Comparison of ENCODE assay signal across 1 cellular context in the genomic region with DNA sequence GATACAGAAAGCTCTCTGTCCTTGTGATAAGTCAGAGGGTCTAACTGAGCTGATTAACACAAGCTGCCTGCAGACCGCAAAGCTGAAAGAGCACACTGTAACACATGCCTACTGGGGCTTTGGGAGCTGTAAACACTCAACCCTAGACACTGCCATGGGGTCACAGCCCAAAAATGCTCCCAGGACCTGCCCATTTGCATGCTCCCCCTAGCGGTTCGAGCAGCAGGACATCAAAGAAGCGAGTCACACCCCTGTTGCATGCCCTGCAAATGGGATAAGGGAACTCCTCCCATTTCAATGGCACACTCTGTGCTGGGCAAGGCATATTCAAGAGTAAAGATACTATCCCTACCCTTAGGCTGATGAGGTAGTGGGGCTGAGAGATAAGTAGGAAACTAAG.
TF ChIP-seq lines count a peak whose summit lies in the region.

No MANE protein-coding gene starts in this region.

TF ChIP-seq in SK-N-SH treated with all-trans-retinoic acid at 6 μM for 48 hours, 23 proteins besides CTCF, POLR2A, EP300 and RAD21 (continued from another document):
- no peak for TF ChIP-seq ZFP3 (CRISPR knock-in tag; IDR thresholded peaks at IDR 0.05)
- no peak for TF ChIP-seq ISL1 (CRISPR knock-in tag; IDR thresholded peaks at IDR 0.05)
- TF ChIP-seq ARNTL (CRISPR knock-in tag; IDR thresholded peaks at IDR 0.05; ENCODE audit: borderline replicate concordance, low read depth) = no peak
